ENCODE assay signal across 20 cellular contexts in the genomic region with DNA sequence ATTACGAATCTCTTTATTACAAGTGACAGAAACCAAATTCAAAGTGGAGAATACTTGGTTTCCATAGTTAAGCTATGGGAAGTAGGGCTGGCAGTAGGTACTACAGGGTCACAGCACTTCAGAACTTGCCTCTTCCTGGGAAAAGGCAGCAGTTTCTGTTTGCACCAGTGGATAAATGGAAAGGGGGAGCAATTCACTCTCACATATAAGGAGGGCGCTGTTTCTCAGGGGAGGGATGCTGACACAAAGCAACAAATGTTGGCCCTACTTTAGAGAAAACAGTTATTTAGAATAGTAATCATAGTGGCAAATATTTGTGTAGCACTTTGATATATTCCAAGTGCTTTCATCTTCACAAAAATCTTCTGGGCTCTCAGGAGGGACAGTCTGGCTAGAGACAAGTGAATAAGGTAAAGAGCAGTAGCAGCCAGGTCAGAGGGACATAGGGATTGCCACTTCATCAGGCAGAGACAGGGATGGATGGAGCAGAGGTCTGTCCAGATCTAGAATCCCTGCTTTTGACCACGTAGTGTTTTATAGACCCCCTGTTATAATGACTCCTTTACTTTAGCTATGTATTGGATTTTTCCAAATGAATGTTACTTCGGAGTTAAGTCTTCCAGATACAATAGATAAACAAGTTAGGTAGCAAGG.
"Had no signal": no experiment of that assay in that cellular context is flagged by ENCODE, and none has a peak within 500 bp of the region (broad histone marks: within the 10 kb centered on the region; RNA-seq: fewer than 3 reads in every experiment).

No MANE protein-coding gene starts in this region.

- H3K27ac Mint-ChIP-seq: activated naive CD8-positive, alpha-beta T cell treated with anti-CD3 and anti-CD28 coated beads, Interleukin-2, amount 10 ng/mL, durations not matched to agents 7 days and 5 days; activated T-cell treated with anti-CD3 and anti-CD28 coated beads, Interleukin-2, amount 50 U/mL, for 24 hours; activated T-helper 2 cell treated with anti-CD3 and anti-CD28 coated beads, Interferon-gamma antibody, Interleukin-2, Interleukin-4, amounts not matched to agents 10 μg/mL and 5 μg/mL and 100 μg/mL, durations not matched to agents 14 hours and 24 hours and 36 hours; naive thymus-derived CD4-positive, alpha-beta T cell had no signal

- H3K36me3 Mint-ChIP-seq: activated naive CD8-positive, alpha-beta T cell treated with anti-CD3 and anti-CD28 coated beads, Interleukin-2, amount 10 ng/mL, durations not matched to agents 7 days and 5 days; naive thymus-derived CD4-positive, alpha-beta T cell had no signal

- H3K27me3 Mint-ChIP-seq: activated naive CD8-positive, alpha-beta T cell treated with anti-CD3 and anti-CD28 coated beads, Interleukin-2, amount 10 ng/mL, durations not matched to agents 7 days and 5 days; activated T-cell treated with anti-CD3 and anti-CD28 coated beads, Interleukin-2, amount 50 U/mL, for 24 hours had no signal

- H3K36me3 ChIP-seq: lower lobe of right lung, prostate gland, spleen, thoracic aorta, upper lobe of left lung had no signal

- H3K4me3 ChIP-seq: lower lobe of right lung, prostate gland, spleen, thoracic aorta, upper lobe of left lung had no signal

- H3K4me3 Mint-ChIP-seq: activated naive CD8-positive, alpha-beta T cell treated with anti-CD3 and anti-CD28 coated beads, Interleukin-2, amount 10 ng/mL, durations not matched to agents 7 days and 5 days; activated T-cell treated with anti-CD3 and anti-CD28 coated beads, Interleukin-2, amount 50 U/mL, for 24 hours; naive thymus-derived CD4-positive, alpha-beta T cell had no signal

- H3K9me3 ChIP-seq: lower lobe of right lung, prostate gland, spleen, thoracic aorta, upper lobe of left lung had no signal

- DNase-seq: activated CD4-positive, alpha-beta T cell treated with anti-CD3 and anti-CD28 coated beads, Interleukin-2, amount 50 U/mL, for 4 hours; activated CD8-positive, alpha-beta memory T cell treated with anti-CD3 and anti-CD28 coated beads for 24 hours; activated CD8-positive, alpha-beta memory T cell treated with anti-CD3 and anti-CD28 coated beads, Interleukin-2, amount 50 U/mL, for 4 hours; activated naive CD4-positive, alpha-beta T cell; activated naive CD8-positive, alpha-beta T cell treated with anti-CD3 and anti-CD28 coated beads, Interleukin-2, amount 10 ng/mL, durations not matched to agents 7 days and 5 days; activated T-cell treated with anti-CD3 and anti-CD28 coated beads, Interleukin-2, amount 50 U/mL, for 24 hours; amniotic stem cell; cerebellar nuclear complex; foreskin melanocyte; kidney; lower lobe of right lung; naive thymus-derived CD4-positive, alpha-beta T cell; spleen; stimulated activated CD4-positive, alpha-beta T cell treated with anti-CD3 and anti-CD28 coated beads, Interleukin-4, amount 100 ng/mL, for 1 hour; stimulated activated naive CD4-positive, alpha-beta T cell treated with Interleukin-2 at 50 U/mL for 16 hours; T-helper 1 cell; upper lobe of left lung had no signal

- H3K9me3 Mint-ChIP-seq: activated naive CD8-positive, alpha-beta T cell treated with anti-CD3 and anti-CD28 coated beads, Interleukin-2, amount 10 ng/mL, durations not matched to agents 7 days and 5 days; activated T-cell treated with anti-CD3 and anti-CD28 coated beads, Interleukin-2, amount 50 U/mL, for 24 hours; activated T-helper 2 cell treated with anti-CD3 and anti-CD28 coated beads, Interferon-gamma antibody, Interleukin-2, Interleukin-4, amounts not matched to agents 10 μg/mL and 5 μg/mL and 100 μg/mL, durations not matched to agents 14 hours and 24 hours and 36 hours had no signal

- H3K27me3 ChIP-seq: spleen, upper lobe of left lung had no signal

- H3K4me1 ChIP-seq: lower lobe of right lung, prostate gland, spleen, upper lobe of left lung had no signal

- ATAC-seq: lower lobe of right lung; naive thymus-derived CD4-positive, alpha-beta T cell had no signal

- H3K27ac ChIP-seq: lower lobe of right lung, prostate gland, spleen, thoracic aorta, upper lobe of left lung had no signal
